In genomic region chr4:186330368-186330767, GRCh38 we compare ENCODE assay signal across 1 cellular context.
TF ChIP-seq lines count a peak whose summit lies in the region.

No MANE protein-coding gene starts in this region.

TF ChIP-seq in HepG2, 621 proteins besides CTCF, POLR2A, EP300 and RAD21 (continued from another document):
- peak; percentile 62 for TF ChIP-seq MAFF (IDR thresholded peaks at IDR 0.05; ENCODE audit: low read depth, low read length)
